In genomic region chr6:166417285-166417691, GRCh38 we compare ENCODE assay signal across 14 cellular contexts. TPM values are rescaled to one million over a fixed set of nuclear protein-coding genes. Genes with fewer than 3 reads are reported as not detected.
DNase-seq lines count a peak whose midpoint lies in the region; ATAC-seq lines count a peak whose summit lies in the region.
"Had no signal": no experiment of that assay in that cellular context is flagged by ENCODE, and none has a peak within 500 bp of the region (broad histone marks: within the 10 kb centered on the region; RNA-seq: fewer than 3 reads in every experiment).

No MANE protein-coding gene starts in this region.

- no peaks in the 10 kb centered on the region for H3K36me3 ChIP-seq in KOPT-K1 (ENCODE audit: insufficient read depth, low read length)
- H3K36me3 ChIP-seq: prostate gland had no signal

- peak; percentile 79 for DNase-seq in activated T-cell treated with anti-CD3 and anti-CD28 coated beads, Interleukin-2, amount 50 U/mL, for 1 hour
- peak; percentile 35 for DNase-seq in stimulated activated CD4-positive, alpha-beta T cell treated with anti-CD3 and anti-CD28 coated beads, Interleukin-4, amount 100 ng/mL, for 24 hours
- DNase-seq in mucosa of gallbladder (ENCODE audit: low spot score) (no peak), NOMO-1 treated with DMSO at 0.1 percent for 48 hours (lab: John Stamatoyannopoulos, UW; ENCODE audit: unreplicated experiment) (no peak), NCI-H526 treated with DMSO at 0.1 percent for 48 hours (lab: John Stamatoyannopoulos, UW) (no peak), SIG-M5 treated with dmso at 0.1 percent for 504 hours (lab: John Stamatoyannopoulos, UW; ENCODE audit: unreplicated experiment) (no peak)
- DNase-seq: left colon, NCI-H187 had no signal

- H3K9me3 ChIP-seq in KOPT-K1 (ENCODE audit: insufficient read depth, low read length, poor library complexity, severe bottlenecking), result no peaks in the 10 kb centered on the region
- H3K9me3 ChIP-seq: prostate gland had no signal

- peak overlapping the region; percentile 62 for H3K27ac ChIP-seq in KOPT-K1 (ENCODE audit: low read depth, low read length, poor library complexity, severe bottlenecking)
- H3K27ac ChIP-seq: HL-60, prostate gland, SK-N-MC had no signal

- peak; percentile 57 for ATAC-seq in GM19452 (IDR thresholded peaks at IDR 0.05; ENCODE audit: unreplicated experiment)
- ATAC-seq: esophagus mucosa, left colon had no signal

RNA-seq across cellular contexts. Expression of gene MPC1, which starts 34.5 kb away (rescaled TPM):
- total RNA-seq in mucosa of gallbladder, result 45.9 TPM

Comparison
In these comparisons a context has a peak if more than half of its experiments do, and no peak if none do; other contexts are left out.
1. DNase-seq: peak in activated T-cell treated with anti-CD3 and anti-CD28 coated beads, Interleukin-2, amount 50 U/mL, for 1 hour (single experiment) and stimulated activated CD4-positive, alpha-beta T cell treated with anti-CD3 and anti-CD28 coated beads, Interleukin-4, amount 100 ng/mL, for 24 hours (single experiment); none in mucosa of gallbladder (single experiment), NOMO-1 treated with DMSO at 0.1 percent for 48 hours (single experiment), NCI-H526 treated with DMSO at 0.1 percent for 48 hours (single experiment) and SIG-M5 treated with dmso at 0.1 percent for 504 hours (single experiment).